In the genomic region with DNA sequence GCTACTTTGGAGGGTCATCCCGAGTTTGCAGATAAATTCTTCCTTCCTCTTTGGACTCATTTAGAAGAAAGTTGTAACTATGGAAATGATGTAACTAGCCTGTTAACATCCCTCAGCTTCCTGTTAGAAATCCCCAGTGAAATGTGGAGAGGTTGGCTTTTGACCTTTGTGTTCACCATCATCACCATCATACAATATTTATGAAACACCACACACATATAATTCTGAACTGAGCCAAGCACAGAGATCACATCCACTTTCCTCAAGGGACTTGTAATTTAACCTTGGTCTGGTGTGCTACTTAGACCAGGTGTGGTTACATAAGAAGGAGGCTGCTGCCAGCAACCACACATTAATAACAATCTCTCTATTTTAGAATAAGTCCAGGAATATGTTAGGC, we compare ENCODE assay signal across 16 cellular contexts. TPM values are rescaled to one million over a fixed set of nuclear protein-coding genes. Genes with fewer than 3 reads are reported as not detected.
DNase-seq lines count a peak whose midpoint lies in the region; ATAC-seq and TF ChIP-seq lines count a peak whose summit lies in the region.
"Had no signal": no experiment of that assay in that cellular context is flagged by ENCODE, and none has a peak within 500 bp of the region (broad histone marks: within the 10 kb centered on the region; RNA-seq: fewer than 3 reads in every experiment).

No MANE protein-coding gene starts in this region.

- H3K9me3 ChIP-seq in BLaER1 (no peaks in the 10 kb centered on the region), mammary epithelial cell (replicated peaks; ENCODE audit: insufficient read depth, low read length) (no peaks in the 10 kb centered on the region)

- DNase-seq in HL-60 (ENCODE audit: low read depth in 1 of 2, low spot score in 1 of 2) (peak; percentile 43 to 62), mammary epithelial cell (peak; percentile 57), myocyte (ENCODE audit: low read depth) (peak; percentile 32), erythroblast (lab: John Stamatoyannopoulos, UW) (no peak), GOT3 (lab: John Stamatoyannopoulos, UW) (no peak)
- DNase-seq: activated CD4-positive, CD25-positive, alpha-beta regulatory T cell treated with anti-CD3 and anti-CD28 coated beads, Interleukin-2, amount 50 U/mL, for 72 hours; kidney; retina; stimulated activated CD4-positive, alpha-beta T cell treated with anti-CD3 and anti-CD28 coated beads, Interleukin-4, amount 100 ng/mL, for 4 hours; SW 1271 had no signal

- no TSS peak for BruUV-seq in mammary epithelial cell (replicated peaks; lab: Mats Ljungman, UMichigan)

- H4K20me1 ChIP-seq in BLaER1 (no peaks in the 10 kb centered on the region), mammary epithelial cell (ENCODE audit: insufficient read depth, low read length) (no peaks in the 10 kb centered on the region)

- intact Hi-C loops in mammary epithelial cell (cut with micrococcal nuclease): loop anchor here (2.0 kb wide), 2 partner anchors 68 to 100 kb away; no protein-coding TSS in a partner anchor

- WGBS in mammary epithelial cell (ENCODE audit: low coverage, missing lambda C conversion rate): 0% methylated on average over 1 of the region's 1 CpG

- no peaks in the 10 kb centered on the region for H3K79me2 ChIP-seq in mammary epithelial cell (ENCODE audit: insufficient read depth, low read length)

- ATAC-seq in HG03442 (IDR thresholded peaks at IDR 0.05; ENCODE audit: unreplicated experiment) (no peak), GM18861 (IDR thresholded peaks at IDR 0.05; ENCODE audit: unreplicated experiment) (no peak)
- ATAC-seq: HCT116; stimulated activated memory B cell treated with anti-CD40 and anti-IgM and Interleukin-4, amounts not matched to agents 10 μg/mL and 1 μg/mL and 100 μg/mL, for 72 hours had no signal

- dilution Hi-C loops in mammary epithelial cell (cut with HindIII; ENCODE audit: low sequenced_read_pairs): no loop called here

- peak overlapping the region; percentile 47 for H3K4me2 ChIP-seq in BLaER1
- peak overlapping the region; percentile 65 for H3K4me2 ChIP-seq in mammary epithelial cell (ENCODE audit: insufficient read depth, low read depth, low read length)

- H3K9ac ChIP-seq in BLaER1 (no peak overlapping the region), mammary epithelial cell (ENCODE audit: insufficient read depth, low read length) (no peak overlapping the region)

- H3K27ac ChIP-seq in BLaER1: no peak overlapping the region
- peak overlapping the region; percentile 48 for H3K27ac ChIP-seq in HL-60 (replicated peaks)
- peak overlapping the region; percentile 96 for H3K27ac ChIP-seq in mammary epithelial cell (ENCODE audit: insufficient read depth, low read depth, low read length)
- H3K27ac ChIP-seq: C4-2B had no signal

- peaks cover 11% of the 10 kb centered on the region for H3K4me1 ChIP-seq in BLaER1
- peaks cover 40% of the 10 kb centered on the region for H3K4me1 ChIP-seq in mammary epithelial cell (ENCODE audit: insufficient read depth, low read length)

- CTCF ChIA-PET in mammary epithelial cell (lab: Charles Lee; ENCODE audit: low non-redundant PET): no interaction called here

- TF ChIP-seq CTCF in HL-60 (IDR thresholded peaks at IDR 0.05; ENCODE audit: insufficient read depth, low read length): no peak
- TF ChIP-seq CTCF in mammary epithelial cell (conservative IDR thresholded peaks at IDR 0.05 in 1 of 2, IDR thresholded peaks at IDR 0.05 in 1 of 2; ENCODE audit: extremely low read depth in 1 of 2, insufficient read depth in 1 of 2, low read depth in 1 of 2, low read length in 2 of 2): no peak

- no peak for TF ChIP-seq POLR2A in erythroblast (IDR thresholded peaks at IDR 0.05; ENCODE audit: low read length)

- H2AFZ ChIP-seq in mammary epithelial cell (ENCODE audit: low read depth, low read length): no peak overlapping the region

- H3K27me3 ChIP-seq in BLaER1 (no peaks in the 10 kb centered on the region), HL-60 (ENCODE audit: insufficient read depth, poor library complexity, severe bottlenecking) (no peaks in the 10 kb centered on the region), mammary epithelial cell (ENCODE audit: insufficient read depth, low read length) (no peaks in the 10 kb centered on the region)

- in situ Hi-C loops in mammary epithelial cell (cut with MboI; ENCODE audit: low sequenced_read_pairs in 2 of 2): no loop called here

- no peak overlapping the region for H3K4me3 ChIP-seq in BLaER1
- no peak overlapping the region for H3K4me3 ChIP-seq in HL-60 (replicated peaks; ENCODE audit: insufficient read depth, low read length)
- no peak overlapping the region for H3K4me3 ChIP-seq in mammary epithelial cell (replicated peaks in 1 of 3; ENCODE audit: insufficient read depth in 1 of 3, low read depth in 2 of 3, low read length in 3 of 3)

- H3K36me3 ChIP-seq in BLaER1 (no peaks in the 10 kb centered on the region), mammary epithelial cell (ENCODE audit: insufficient read depth, low read length) (no peaks in the 10 kb centered on the region)

RNA-seq across cellular contexts. Expression of gene CAPNS2, which starts 2.5 kb away (rescaled TPM):
- total RNA-seq in mammary epithelial cell (1 to 10 TPM; 1.8 to 3.2 TPM), myocyte (not detected in 2 replicates)
- 0.82 TPM for polyA plus RNA-seq in mammary epithelial cell
- polyA minus RNA-seq in mammary epithelial cell: not detected
- polyA plus RNA-seq in myocyte (2012): 0.10 TPM

Comparison
In these comparisons a context has a peak if more than half of its experiments do, and no peak if none do; other contexts are left out.
1. DNase-seq: peak in HL-60 (2 of 2), mammary epithelial cell (single experiment) and myocyte (single experiment); none in erythroblast (0 of 2) and GOT3 (single experiment).